8 cellular contexts compared by ENCODE assay signal in the genomic region with DNA sequence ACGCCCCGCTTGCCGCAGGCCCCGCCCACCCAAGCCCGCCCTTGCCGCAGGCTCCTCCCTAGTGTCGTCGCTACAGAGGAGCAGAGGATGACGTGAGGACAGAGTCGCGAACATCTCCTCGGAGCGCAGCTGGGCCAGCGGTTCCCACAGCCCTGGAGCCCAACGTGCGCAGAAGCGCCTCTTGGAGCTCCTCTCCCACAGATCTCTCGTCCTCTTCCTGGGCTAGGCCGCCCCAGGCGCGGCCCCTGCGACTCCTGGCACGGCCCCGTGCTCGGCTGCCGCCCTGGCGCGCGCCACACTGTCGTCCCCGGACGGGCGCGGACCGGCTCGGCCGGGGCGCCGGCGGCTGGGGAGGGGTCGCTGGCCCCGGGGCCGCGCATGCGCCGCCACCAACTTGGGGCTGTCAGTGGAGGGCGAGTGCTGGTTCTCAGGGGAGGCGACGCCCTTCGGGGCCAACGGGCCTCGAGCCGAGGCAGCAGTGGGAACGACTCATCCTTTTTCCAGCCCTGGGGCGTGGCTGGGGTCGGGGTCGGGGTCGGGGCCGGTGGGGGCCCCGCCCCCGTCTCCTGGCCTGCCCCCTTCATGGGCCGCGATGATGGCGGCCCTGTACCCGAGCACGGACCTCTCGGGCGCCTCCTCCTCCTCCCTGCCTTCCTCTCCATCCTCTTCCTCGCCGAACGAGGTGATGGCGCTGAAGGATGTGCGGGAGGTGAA.
DNase-seq lines count a peak whose midpoint lies in the region; ATAC-seq and TF ChIP-seq lines count a peak whose summit lies in the region.

TRPC1 (plus strand) TSS at position 67 of the 714 bp plus-strand sequence; CDS start at position 593, 526 bp downstream.

- DNase-seq in KBM-7 (peak; percentile 77), SHP77 (lab: John Stamatoyannopoulos, UW) (peak; percentile 79 to 88), germinal center (ENCODE audit: low spot score) (peak; percentile 93), substantia nigra (lab: John Stamatoyannopoulos, UW) (peak; percentile 23 to 91 (median 78))
- peak; percentile 42 to 76 (median 56) for DNase-seq in activated naive CD4-positive, alpha-beta T cell (lab: John Stamatoyannopoulos, UW)

- peaks cover 3% of the 10 kb centered on the region; the same call in 1 of the 2 replicates for H3F3A ChIP-seq in DOHH2 (ENCODE audit: control insufficient read depth, insufficient read depth)

- TF ChIP-seq CTCF in DOHH2 (IDR thresholded peaks at IDR 0.05; ENCODE audit: low read depth, low read length, poor library complexity, severe bottlenecking): no peak
- TF ChIP-seq CTCF in neutrophil (IDR thresholded peaks at IDR 0.05): no peak

- H4K20me1 ChIP-seq in DOHH2 (ENCODE audit: control insufficient read depth, insufficient read depth, low read depth, low read length): no peaks in the 10 kb centered on the region

- no peaks in the 10 kb centered on the region for H3K79me2 ChIP-seq in DOHH2 (ENCODE audit: control insufficient read depth, low read length)

- H3K36me3 ChIP-seq in DOHH2 (ENCODE audit: control insufficient read depth, low read length) (no peaks in the 10 kb centered on the region), neutrophil (no peaks in the 10 kb centered on the region)

- peaks cover 8% of the 10 kb centered on the region for H3K4me1 ChIP-seq in DOHH2 (ENCODE audit: control insufficient read depth, low read length)
- peaks cover 11 to 13% of the 10 kb centered on the region in 2 experiments for H3K4me1 ChIP-seq in neutrophil (ENCODE audit: control insufficient read depth in 1 of 2, insufficient read depth in 1 of 2, low read depth in 1 of 2, low read length in 1 of 2)

- H3K27me3 ChIP-seq in DOHH2 (ENCODE audit: control insufficient read depth, low read length): 0 out of 2 replicates have a peak, but pooled peaks cover 5% of the 10 kb centered on the region
- peaks cover 85% of the 10 kb centered on the region for H3K27me3 ChIP-seq in neutrophil

- no peak within 1 kb of the TSS for H3K27ac ChIP-seq in DOHH2 (ENCODE audit: low read depth, low read length)
- no peak within 1 kb of the TSS for H3K27ac ChIP-seq in neutrophil
- peak within 1 kb of the TSS; percentile 77 for H3K27ac ChIP-seq in substantia nigra (ENCODE audit: low read depth, low read length, poor library complexity, severe bottlenecking)

- H3K9me3 ChIP-seq in DOHH2 (ENCODE audit: control insufficient read depth, insufficient read depth, low read length) (no peaks in the 10 kb centered on the region), neutrophil (no peaks in the 10 kb centered on the region)

- H3K4me3 ChIP-seq in DOHH2 (ENCODE audit: low read length) (peak within 1 kb of the TSS; percentile 79), neutrophil (ENCODE audit: low read depth in 1 of 2, low read length in 1 of 2) (peak within 1 kb of the TSS; percentile 64 to 65)

- no peaks in the 10 kb centered on the region for H3K9me2 ChIP-seq in DOHH2 (replicated peaks; ENCODE audit: control insufficient read depth, low read length)

- in situ Hi-C loops in KBM-7 (cut with MboI; ENCODE audit: low pct_unique_long_range_greater_than_20kb, low sequenced_read_pairs): no loop called here

- peak within 1 kb of the TSS; percentile 81 for H3K4me2 ChIP-seq in DOHH2 (ENCODE audit: low read length)

- peak; percentile 93 for ATAC-seq in GM21723 (IDR thresholded peaks at IDR 0.05; ENCODE audit: unreplicated experiment)
